ENCODE assay signal across 33 cellular contexts in genomic region chr2:184875212-184875611, GRCh38.
"Had no signal": no experiment of that assay in that cellular context is flagged by ENCODE, and none has a peak within 500 bp of the region (broad histone marks: within the 10 kb centered on the region; RNA-seq: fewer than 3 reads in every experiment).

No MANE protein-coding gene starts in this region.

- H3K27ac ChIP-seq: PC-9, RWPE1, VCaP had no signal

- H3K9me3 Mint-ChIP-seq: activated naive CD4-positive, alpha-beta T cell treated with anti-CD3 and anti-CD28 coated beads, Interleukin-2, amount 10 ng/mL, durations not matched to agents 7 days and 5 days; activated naive CD8-positive, alpha-beta T cell treated with anti-CD3 and anti-CD28 coated beads, Interleukin-2, amount 50 U/mL, for 24 hours had no signal

- H3K4me3 Mint-ChIP-seq: activated CD4-positive, alpha-beta memory T cell treated with anti-CD3 and anti-CD28 coated beads, Interleukin-2, amount 10 ng/mL, durations not matched to agents 7 days and 5 days; activated CD8-positive, alpha-beta memory T cell treated with anti-CD3 and anti-CD28 coated beads, Interleukin-2, amount 10 ng/mL, durations not matched to agents 7 days and 5 days; activated naive CD4-positive, alpha-beta T cell treated with anti-CD3 and anti-CD28 coated beads, Interleukin-2, amount 10 ng/mL, durations not matched to agents 7 days and 5 days; activated naive CD8-positive, alpha-beta T cell; activated naive CD8-positive, alpha-beta T cell treated with anti-CD3 and anti-CD28 coated beads, Interleukin-2, amount 50 U/mL, for 24 hours; brain had no signal

- H3K36me3 Mint-ChIP-seq: activated CD8-positive, alpha-beta memory T cell treated with anti-CD3 and anti-CD28 coated beads, Interleukin-2, amount 10 ng/mL, durations not matched to agents 7 days and 5 days; activated naive CD4-positive, alpha-beta T cell treated with anti-CD3 and anti-CD28 coated beads, Interleukin-2, amount 10 ng/mL, durations not matched to agents 7 days and 5 days; activated naive CD8-positive, alpha-beta T cell; brain had no signal

- H3K27me3 Mint-ChIP-seq: activated CD4-positive, alpha-beta memory T cell treated with anti-CD3 and anti-CD28 coated beads, Interleukin-2, amount 10 ng/mL, durations not matched to agents 7 days and 5 days; activated CD8-positive, alpha-beta memory T cell treated with anti-CD3 and anti-CD28 coated beads, Interleukin-2, amount 10 ng/mL, durations not matched to agents 7 days and 5 days; activated naive CD4-positive, alpha-beta T cell treated with anti-CD3 and anti-CD28 coated beads, Interleukin-2, amount 10 ng/mL, durations not matched to agents 7 days and 5 days; activated naive CD8-positive, alpha-beta T cell; activated naive CD8-positive, alpha-beta T cell treated with anti-CD3 and anti-CD28 coated beads, Interleukin-2, amount 50 U/mL, for 24 hours; brain had no signal

- H2AFZ ChIP-seq: PC-9 had no signal

- H3K4me3 ChIP-seq: PC-9 had no signal

- DNase-seq: activated CD4-positive, alpha-beta memory T cell treated with anti-CD3 and anti-CD28 coated beads, Interleukin-2, amount 10 ng/mL, durations not matched to agents 7 days and 5 days; activated CD4-positive, alpha-beta T cell treated with anti-CD3 and anti-CD28 coated beads for 1 hour; activated CD4-positive, alpha-beta T cell treated with anti-CD3 and anti-CD28 coated beads for 48 hours; activated CD4-positive, CD25-positive, alpha-beta regulatory T cell; activated CD8-positive, alpha-beta memory T cell treated with anti-CD3 and anti-CD28 coated beads for 24 hours; activated CD8-positive, alpha-beta memory T cell treated with anti-CD3 and anti-CD28 coated beads, Interleukin-2, amount 10 ng/mL, durations not matched to agents 7 days and 5 days; activated CD8-positive, alpha-beta memory T cell treated with anti-CD3 and anti-CD28 coated beads, Interleukin-2, amount 50 U/mL, for 48 hours; activated effector memory CD4-positive, alpha-beta T cell treated with Interleukin-2 at 50 U/mL for 16 hours; activated naive CD4-positive, alpha-beta T cell treated with anti-CD3 and anti-CD28 coated beads, Interleukin-2, amount 10 ng/mL, durations not matched to agents 7 days and 5 days; activated naive CD8-positive, alpha-beta T cell treated with anti-CD3 and anti-CD28 coated beads, Interleukin-2, amount 50 U/mL, for 24 hours; activated T-cell treated with anti-CD3 and anti-CD28 coated beads, Interleukin-2, amount 50 U/mL, for 48 hours; anterior cingulate cortex; caudate nucleus; cerebellar nuclear complex; NCI-H1105; NCI-H1417 treated with DMSO at 0.1 percent for 48 hours; NCI-H187 treated with DMSO at 0.1 percent for 48 hours; NCI-H2081; NCI-H345; NCI-H524 treated with DMSO at 0.1 percent for 48 hours; NK-92 treated with Interleukin-12 subunit alpha and Interleukin-12 subunit beta, amount 100 ng/mL, for 24 hours; PC-9; SIG-M5; SW 1271; T-helper 1 cell; T-helper 2 cell; T-helper 9 cell had no signal

- H3K27ac Mint-ChIP-seq: activated CD4-positive, alpha-beta memory T cell treated with anti-CD3 and anti-CD28 coated beads, Interleukin-2, amount 10 ng/mL, durations not matched to agents 7 days and 5 days; activated CD8-positive, alpha-beta memory T cell treated with anti-CD3 and anti-CD28 coated beads, Interleukin-2, amount 10 ng/mL, durations not matched to agents 7 days and 5 days; activated naive CD4-positive, alpha-beta T cell treated with anti-CD3 and anti-CD28 coated beads, Interleukin-2, amount 10 ng/mL, durations not matched to agents 7 days and 5 days; activated naive CD8-positive, alpha-beta T cell; activated naive CD8-positive, alpha-beta T cell treated with anti-CD3 and anti-CD28 coated beads, Interleukin-2, amount 50 U/mL, for 24 hours; brain had no signal

- H3K4me1 Mint-ChIP-seq: activated CD4-positive, alpha-beta memory T cell treated with anti-CD3 and anti-CD28 coated beads, Interleukin-2, amount 10 ng/mL, durations not matched to agents 7 days and 5 days; activated CD8-positive, alpha-beta memory T cell treated with anti-CD3 and anti-CD28 coated beads, Interleukin-2, amount 10 ng/mL, durations not matched to agents 7 days and 5 days; activated naive CD4-positive, alpha-beta T cell treated with anti-CD3 and anti-CD28 coated beads, Interleukin-2, amount 10 ng/mL, durations not matched to agents 7 days and 5 days; activated naive CD8-positive, alpha-beta T cell treated with anti-CD3 and anti-CD28 coated beads, Interleukin-2, amount 50 U/mL, for 24 hours; brain had no signal

- ATAC-seq: activated CD8-positive, alpha-beta memory T cell treated with anti-CD3 and anti-CD28 coated beads, Interleukin-2, amount 10 ng/mL, durations not matched to agents 7 days and 5 days; activated naive CD8-positive, alpha-beta T cell treated with anti-CD3 and anti-CD28 coated beads, Interleukin-2, amount 50 U/mL, for 24 hours; Right ventricle myocardium inferior; SK-N-SH treated with all-trans-retinoic acid at 6 μM for 48 hours had no signal

- H3K4me2 ChIP-seq: PC-9 had no signal
